ENCODE assay signal across 8 cellular contexts in genomic region chr4:123649248-123649643, GRCh38.
A peak's percentile ranks its signal among the peaks of the same experiment; 100 is the strongest.
DNase-seq lines count a peak whose midpoint lies in the region; ATAC-seq and TF ChIP-seq lines count a peak whose summit lies in the region.

No MANE protein-coding gene starts in this region.

- no peaks in the 10 kb centered on the region for H3K27me3 Mint-ChIP-seq in activated T-helper 17 cell treated with anti-CD3 and anti-CD28 coated beads, Interleukin-2, amount 50 U/mL, for 72 hours

- no peak overlapping the region for H3K4me3 Mint-ChIP-seq in activated T-helper 17 cell treated with anti-CD3 and anti-CD28 coated beads, Interleukin-2, amount 50 U/mL, for 72 hours

- no peak overlapping the region for H3K27ac Mint-ChIP-seq in activated T-helper 17 cell treated with anti-CD3 and anti-CD28 coated beads, Interleukin-2, amount 50 U/mL, for 72 hours

- H3K36me3 Mint-ChIP-seq in activated T-helper 17 cell treated with anti-CD3 and anti-CD28 coated beads, Interleukin-2, amount 50 U/mL, for 72 hours (ENCODE audit: low read depth), result no peaks in the 10 kb centered on the region

- POLR2A ChIA-PET in GM10248 (lab: Yijun Ruan, JAX), result no interaction called here

- CTCF ChIA-PET in GM10248 (lab: Yijun Ruan, JAX), result interaction anchor here (1.2 to 2.7 kb wide), 2 partner anchors 12 to 84 kb away, joined by 5 to 16 read pairs; no protein-coding TSS in a partner anchor

- no peaks in the 10 kb centered on the region for H3K9me3 Mint-ChIP-seq in activated T-helper 17 cell treated with anti-CD3 and anti-CD28 coated beads, Interleukin-2, amount 50 U/mL, for 72 hours

- ATAC-seq in GM21786 (IDR thresholded peaks at IDR 0.05; ENCODE audit: unreplicated experiment), result peak; percentile 97
- no peak for ATAC-seq in activated T-helper 17 cell treated with anti-CD3 and anti-CD28 coated beads, Interleukin-2, amount 50 U/mL, for 72 hours (replicated peaks)

- DNase-seq in GM10248 (ENCODE audit: extremely low spot score) (peak; percentile 11), NOMO-1 treated with DMSO at 0.1 percent for 48 hours (lab: John Stamatoyannopoulos, UW; ENCODE audit: unreplicated experiment) (peak; percentile 45), medulla oblongata (ENCODE audit: extremely low spot score) (peak; percentile 21), NCI-H2171 (lab: John Stamatoyannopoulos, UW) (no peak), NCI-H345 treated with DMSO at 0.1 percent for 48 hours (lab: John Stamatoyannopoulos, UW; ENCODE audit: unreplicated experiment) (no peak)
- DNase-seq in stimulated activated CD4-positive, alpha-beta T cell treated with anti-CD3 and anti-CD28 coated beads, Interleukin-1b, Interleukin-23, amount 100 ng/mL, for 48 hours, result no peak

- no peak for TF ChIP-seq CTCF in GM10248 (IDR thresholded peaks at IDR 0.05; ENCODE audit: control extremely low read depth, extremely low read depth, low read depth, missing control alignments)

- no peaks in the 10 kb centered on the region for H3K4me1 Mint-ChIP-seq in activated T-helper 17 cell treated with anti-CD3 and anti-CD28 coated beads, Interleukin-2, amount 50 U/mL, for 72 hours

Comparison
In these comparisons a context has a peak if more than half of its experiments do, and no peak if none do; other contexts are left out.
1. DNase-seq: peak in GM10248 (single experiment), NOMO-1 treated with DMSO at 0.1 percent for 48 hours (single experiment) and medulla oblongata (single experiment); none in stimulated activated CD4-positive, alpha-beta T cell treated with anti-CD3 and anti-CD28 coated beads, Interleukin-1b, Interleukin-23, amount 100 ng/mL, for 48 hours (single experiment), NCI-H2171 (single experiment) and NCI-H345 treated with DMSO at 0.1 percent for 48 hours (single experiment).